ENCODE assay signal across 9 cellular contexts in the genomic region with DNA sequence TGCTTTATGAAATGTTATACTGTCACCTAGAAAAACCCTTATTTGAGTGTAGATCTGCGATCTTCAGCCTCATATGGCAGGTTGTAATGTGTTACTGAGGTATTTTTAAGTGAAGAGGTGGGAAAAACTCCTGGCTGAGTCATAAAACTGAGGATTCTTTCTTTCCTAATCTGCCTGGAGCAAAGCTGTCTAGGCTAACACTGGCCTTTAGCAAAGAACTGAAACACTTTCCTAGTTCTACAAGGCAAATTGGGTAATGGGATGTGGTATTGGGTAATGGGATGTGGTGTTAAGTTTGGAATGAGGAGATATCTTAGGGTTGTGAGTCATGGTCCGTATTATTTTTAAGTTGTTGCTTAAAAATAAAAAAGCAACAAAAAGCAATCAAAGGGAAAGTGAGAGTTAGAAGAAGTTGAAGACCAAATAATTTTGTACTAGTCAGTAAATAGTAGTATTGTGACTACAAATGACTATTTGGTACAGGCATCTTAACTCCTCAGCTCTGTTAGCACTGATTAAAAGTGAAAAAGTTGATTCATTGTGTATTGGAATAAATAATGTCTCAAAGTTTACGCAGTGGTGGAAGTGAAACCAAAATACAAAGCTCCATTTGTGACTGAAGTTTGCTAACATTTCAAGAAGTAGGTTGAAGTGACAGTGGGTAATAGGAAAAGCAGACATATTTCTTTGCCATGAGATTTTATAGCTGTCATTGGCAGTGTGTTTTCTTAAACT.
DNase-seq lines count a peak whose midpoint lies in the region; ATAC-seq lines count a peak whose summit lies in the region.
"Had no signal": no experiment of that assay in that cellular context is flagged by ENCODE, and none has a peak within 500 bp of the region (broad histone marks: within the 10 kb centered on the region; RNA-seq: fewer than 3 reads in every experiment).

No MANE protein-coding gene starts in this region.

- CTCF ChIA-PET in activated naive CD4-positive, alpha-beta T cell treated with anti-CD3 and anti-CD28 coated beads for 36 hours (lab: Charles Lee): interaction anchor here (0.6 to 2.0 kb wide), 4 partner anchors 38 to 532 kb away, joined by 3 to 5 read pairs (median 4); no protein-coding TSS in a partner anchor

- no peak for ATAC-seq in HG03457 (IDR thresholded peaks at IDR 0.05; ENCODE audit: unreplicated experiment)

- peak overlapping the region; percentile 46 for H3K27ac ChIP-seq in caudate nucleus (ENCODE audit: low read depth, low read length)

- peaks cover 1% of the 10 kb centered on the region for H3K36me3 Mint-ChIP-seq in activated naive CD4-positive, alpha-beta T cell treated with anti-CD3 and anti-CD28 coated beads for 36 hours (ENCODE audit: low read depth)

- no peaks in the 10 kb centered on the region for H3K9me3 Mint-ChIP-seq in activated naive CD4-positive, alpha-beta T cell treated with anti-CD3 and anti-CD28 coated beads for 36 hours

- DNase-seq in activated naive CD4-positive, alpha-beta T cell treated with anti-CD3 and anti-CD28 coated beads for 36 hours: no peak
- DNase-seq in activated naive CD4-positive, alpha-beta T cell (lab: John Stamatoyannopoulos, UW): no peak
- peak; percentile 15 to 25 for DNase-seq in Kasumi-1 (lab: John Stamatoyannopoulos, UW)
- DNase-seq in caudate nucleus (lab: John Stamatoyannopoulos, UW): peak in 2 of 61 donors; percentile 42 to 64
- peak; percentile 50 for DNase-seq in stromal cell of bone marrow (ENCODE audit: low read depth)
- DNase-seq in NCI-H1417 treated with DMSO at 0.1 percent for 48 hours (lab: John Stamatoyannopoulos, UW): no peak
- no peak for DNase-seq in iPS-NIHi7 (ENCODE audit: extremely low spot score)
- DNase-seq: NCI-H2227 treated with DMSO at 0.1 percent for 48 hours had no signal

- H3K27me3 Mint-ChIP-seq in activated naive CD4-positive, alpha-beta T cell treated with anti-CD3 and anti-CD28 coated beads for 36 hours (ENCODE audit: low read depth): no peaks in the 10 kb centered on the region

- H3K4me1 Mint-ChIP-seq in activated naive CD4-positive, alpha-beta T cell treated with anti-CD3 and anti-CD28 coated beads for 36 hours (ENCODE audit: low read depth): peaks cover 37% of the 10 kb centered on the region

- intact Hi-C loops in activated naive CD4-positive, alpha-beta T cell treated with anti-CD3 and anti-CD28 coated beads for 36 hours (cut with micrococcal nuclease): loop anchor here (1.0 to 5.0 kb wide), 2 partner anchors 38 to 456 kb away; no protein-coding TSS in a partner anchor

- peak overlapping the region; percentile 15 for H3K27ac Mint-ChIP-seq in activated naive CD4-positive, alpha-beta T cell treated with anti-CD3 and anti-CD28 coated beads for 36 hours

- H3K4me3 Mint-ChIP-seq in activated naive CD4-positive, alpha-beta T cell treated with anti-CD3 and anti-CD28 coated beads for 36 hours: no peak overlapping the region

Comparison
In these comparisons a context has a peak if more than half of its experiments do, and no peak if none do; other contexts are left out.
1. DNase-seq: peak in Kasumi-1 (2 of 2) and stromal cell of bone marrow (single experiment); none in activated naive CD4-positive, alpha-beta T cell treated with anti-CD3 and anti-CD28 coated beads for 36 hours (single experiment), activated naive CD4-positive, alpha-beta T cell (0 of 4), NCI-H1417 treated with DMSO at 0.1 percent for 48 hours (single experiment) and iPS-NIHi7 (single experiment).